Comparison of ENCODE assay signal across 19 cellular contexts in genomic region chr5:93569295-93570164, GRCh38. TPM values are rescaled to one million over a fixed set of nuclear protein-coding genes. Genes with fewer than 3 reads are reported as not detected.
DNase-seq lines count a peak whose midpoint lies in the region; ATAC-seq and TF ChIP-seq lines count a peak whose summit lies in the region.
"Had no signal": no experiment of that assay in that cellular context is flagged by ENCODE, and none has a peak within 500 bp of the region (broad histone marks: within the 10 kb centered on the region; RNA-seq: fewer than 3 reads in every experiment).

No MANE protein-coding gene starts in this region.

- no peaks in the 10 kb centered on the region for H3K36me3 Mint-ChIP-seq in progenitor cell of endocrine pancreas (ENCODE audit: insufficient read depth)

- peak overlapping the region; percentile 36; the same call in 1 of the 2 replicates for H3K9ac ChIP-seq in iPS-20b (ENCODE audit: low read depth, low read length)

- H3K9me3 ChIP-seq in iPS-20b (ENCODE audit: insufficient read depth, low read depth, low read length): peaks cover 2% of the 10 kb centered on the region; the same call in 1 of the 2 replicates
- H3K9me3 ChIP-seq: esophagus squamous epithelium, Peyer's patch had no signal

- ATAC-seq in HG02763 (IDR thresholded peaks at IDR 0.05; ENCODE audit: unreplicated experiment): no peak
- ATAC-seq in GM21423 (IDR thresholded peaks at IDR 0.05; ENCODE audit: unreplicated experiment): no peak
- no peak for ATAC-seq in HG02798 (IDR thresholded peaks at IDR 0.05; ENCODE audit: poor library complexity, unreplicated experiment)
- ATAC-seq: activated CD4-positive, CD25-positive, alpha-beta regulatory T cell treated with anti-CD3 and anti-CD28 coated beads, Interleukin-2, amount 50 U/mL, for 24 hours; heart left ventricle; left colon; T-helper 17 cell had no signal

- H3K27ac ChIP-seq in iPS-20b (ENCODE audit: low read length): no peak overlapping the region
- H3K27ac ChIP-seq: breast epithelium, esophagus squamous epithelium, heart left ventricle, Peyer's patch had no signal

- DNase-seq in GM10266 (ENCODE audit: extremely low spot score) (peak; percentile 10), SK-N-DZ (ENCODE audit: low spot score) (peak; percentile 93), progenitor cell of endocrine pancreas (ENCODE audit: low spot score, unreplicated experiment) (no peak), globus pallidus (ENCODE audit: low spot score) (no peak)
- DNase-seq: activated naive CD4-positive, alpha-beta T cell treated with anti-CD3 and anti-CD28 coated beads, Interleukin-2, amount 10 ng/mL, durations not matched to agents 7 days and 5 days; DMS153; esophagus squamous epithelium; left colon; MG63; NCI-H69; Peyer's patch; T-helper 17 cell had no signal

- peaks cover 59% of the 10 kb centered on the region for H3K27me3 Mint-ChIP-seq in progenitor cell of endocrine pancreas

- peaks cover 19% of the 10 kb centered on the region; the same call in 1 of the 2 replicates for H3K4me1 ChIP-seq in iPS-20b (ENCODE audit: insufficient read depth, low read length)
- H3K4me1 ChIP-seq: breast epithelium had no signal

- peaks cover 21% of the 10 kb centered on the region for H3K4me1 Mint-ChIP-seq in progenitor cell of endocrine pancreas (ENCODE audit: low read depth)

- H3K4me3 ChIP-seq in iPS-20b (ENCODE audit: low read length): peak overlapping the region; percentile 61
- H3K4me3 ChIP-seq: MG63 had no signal

- no peaks in the 10 kb centered on the region for H3K36me3 ChIP-seq in iPS-20b (ENCODE audit: insufficient read depth, low read depth, low read length)
- H3K36me3 ChIP-seq: breast epithelium, esophagus squamous epithelium, heart left ventricle, Peyer's patch had no signal

- H3K27me3 ChIP-seq in iPS-20b (ENCODE audit: insufficient read depth, low read length): peaks cover 82% of the 10 kb centered on the region
- H3K27me3 ChIP-seq: MG63 had no signal

- no peak for TF ChIP-seq CTCF in GM10266 (IDR thresholded peaks at IDR 0.05; ENCODE audit: control insufficient read depth, insufficient read depth, low read depth, missing control alignments)
- no peak for TF ChIP-seq CTCF in progenitor cell of endocrine pancreas (IDR thresholded peaks at IDR 0.05; ENCODE audit: unreplicated experiment)

- H3K27ac Mint-ChIP-seq in progenitor cell of endocrine pancreas: no peak overlapping the region
- H3K27ac Mint-ChIP-seq: activated naive CD4-positive, alpha-beta T cell treated with anti-CD3 and anti-CD28 coated beads, Interleukin-2, amount 10 ng/mL, durations not matched to agents 7 days and 5 days; T-helper 17 cell had no signal

- peak overlapping the region; percentile 35 for H3K4me3 Mint-ChIP-seq in progenitor cell of endocrine pancreas (ENCODE audit: low read depth)
- H3K4me3 Mint-ChIP-seq: activated naive CD4-positive, alpha-beta T cell treated with anti-CD3 and anti-CD28 coated beads, Interleukin-2, amount 10 ng/mL, durations not matched to agents 7 days and 5 days had no signal

- no peaks in the 10 kb centered on the region for H3K9me3 Mint-ChIP-seq in progenitor cell of endocrine pancreas (ENCODE audit: low read depth)
- H3K9me3 Mint-ChIP-seq: activated naive CD4-positive, alpha-beta T cell treated with anti-CD3 and anti-CD28 coated beads, Interleukin-2, amount 10 ng/mL, durations not matched to agents 7 days and 5 days had no signal

RNA-seq across cellular contexts. Expression of gene NR2F1-AS1, which starts 11.5 kb away (rescaled TPM):
- 0.21 and 0.24 TPM in 2 replicates for polyA plus RNA-seq in SK-N-DZ (2014; cell fraction: cytosol; rRNA removed)
- polyA plus RNA-seq in SK-N-DZ (2014; cell fraction: nucleus; rRNA removed): 2.0 TPM in 1 of 2 replicates, not detected in the other
- 6.3 and 10.6 TPM in 2 replicates for total RNA-seq in progenitor cell of endocrine pancreas
- total RNA-seq: T-helper 17 cell had no signal

RNA-seq across cellular contexts. Expression of gene NR2F1, which starts 13.5 kb away (rescaled TPM):
- 2.9 and 6.9 TPM in 2 replicates for polyA plus RNA-seq in SK-N-DZ (2014; cell fraction: cytosol; rRNA removed)
- polyA plus RNA-seq in SK-N-DZ (2014; cell fraction: nucleus; rRNA removed): 1.4 and 9.1 TPM in 2 replicates
- total RNA-seq in progenitor cell of endocrine pancreas: 34.8 and 35.4 TPM in 2 replicates
- total RNA-seq: T-helper 17 cell had no signal

Comparison
In these comparisons a context has a peak if more than half of its experiments do, and no peak if none do; other contexts are left out.
1. DNase-seq: peak in GM10266 (single experiment) and SK-N-DZ (single experiment); none in progenitor cell of endocrine pancreas (single experiment) and globus pallidus (single experiment).